In genomic region chr3:134666466-134666865, GRCh38 we compare ENCODE assay signal across 20 cellular contexts. TPM values are rescaled to one million over a fixed set of nuclear protein-coding genes. Genes with fewer than 3 reads are reported as not detected.
DNase-seq lines count a peak whose midpoint lies in the region; ATAC-seq, FAIRE-seq and TF ChIP-seq lines count a peak whose summit lies in the region.
"Had no signal": no experiment of that assay in that cellular context is flagged by ENCODE, and none has a peak within 500 bp of the region (broad histone marks: within the 10 kb centered on the region; RNA-seq: fewer than 3 reads in every experiment).

No MANE protein-coding gene starts in this region.

- peak; percentile 72 for DNase-seq in GM03348 (ENCODE audit: low spot score)
- DNase-seq in MG63, result peak; percentile 93
- peak; percentile 68 for DNase-seq in MCF 10A (ENCODE audit: unreplicated experiment)
- no peak for DNase-seq in neuronal stem cell (ENCODE audit: low spot score)
- no peak for DNase-seq in WTC11 (ENCODE audit: low spot score)
- DNase-seq in kidney, result no peak
- DNase-seq in posterior cingulate gyrus, result no peak
- DNase-seq: cerebellar nuclear complex; GF-D8; lower lobe of right lung; SIG-M5; stimulated activated CD4-positive, alpha-beta T cell treated with anti-CD3 and anti-CD28 coated beads, Interleukin-4, amount 100 ng/mL, for 24 hours; stimulated activated naive CD4-positive, alpha-beta T cell; uterus had no signal

- H3K14ac ChIP-seq in neuronal stem cell (ENCODE audit: low read length), result no peak overlapping the region

- no peak overlapping the region for H3K27ac ChIP-seq in neuronal stem cell (replicated peaks; ENCODE audit: low read length)
- no peak overlapping the region for H3K27ac ChIP-seq in kidney (ENCODE audit: low read depth in 2 of 2, low read length in 2 of 2)
- H3K27ac ChIP-seq: lower lobe of right lung, uterus had no signal

- TF ChIP-seq CTCF in MCF 10A (IDR thresholded peaks at IDR 0.05; ENCODE audit: unreplicated experiment) (no peak), WTC11 (IDR thresholded peaks at IDR 0.05) (no peak), kidney (IDR thresholded peaks at IDR 0.05; ENCODE audit: borderline replicate concordance, extremely low read depth, insufficient read depth) (no peak)

- no peak overlapping the region for H3K4me3 Mint-ChIP-seq in MCF 10A (ENCODE audit: unreplicated experiment)
- no peak overlapping the region for H3K4me3 Mint-ChIP-seq in WTC11
- H3K4me3 Mint-ChIP-seq: CD14-positive monocyte, nephron had no signal

- no CpG with 5 or more reads among the region's 4 CpGs for WGBS in neuronal stem cell (ENCODE audit: extremely low coverage in 2 of 2, insufficient read length in 2 of 2, insufficient replicate concordance in 1 of 2), 2 donors

- ATAC-seq in GM18517 (IDR thresholded peaks at IDR 0.05; ENCODE audit: unreplicated experiment) (no peak), WTC11 (no peak)
- ATAC-seq: K562, sciatic nerve had no signal

- intact Hi-C loops in MCF 10A (cut with micrococcal nuclease) (no loop called here), kidney (cut with DNase I) (no loop called here), posterior cingulate gyrus (cut with DNase I) (no loop called here)

- no peak overlapping the region for H3K4ac ChIP-seq in neuronal stem cell (ENCODE audit: low read length)

- H3K23ac ChIP-seq in neuronal stem cell (ENCODE audit: low read depth, low read length, poor library complexity), result no peak overlapping the region

- no peak overlapping the region for H3K4me2 ChIP-seq in neuronal stem cell (ENCODE audit: insufficient read depth, low read length, poor library complexity, severe bottlenecking)

- POLR2A ChIA-PET in MCF 10A (lab: Yijun Ruan, JAX), result no interaction called here
- POLR2A ChIA-PET in WTC11 (lab: Charles Lee), result no interaction called here

- CTCF ChIA-PET in MCF 10A (lab: Yijun Ruan, JAX) (no interaction called here), WTC11 (lab: Charles Lee) (interaction anchor here (0.8 to 3.3 kb wide), 2 partner anchors 11 to 65 kb away, joined by 3 to 15 read pairs; no protein-coding TSS in a partner anchor)

- peaks cover 5% of the 10 kb centered on the region for H3K4me1 Mint-ChIP-seq in MCF 10A (ENCODE audit: insufficient read depth, unreplicated experiment)
- peaks cover 3% of the 10 kb centered on the region; the same call in 1 of the 2 replicates for H3K4me1 Mint-ChIP-seq in WTC11
- H3K4me1 Mint-ChIP-seq: CD14-positive monocyte had no signal

- H3K36me3 ChIP-seq in MG63, result no peaks in the 10 kb centered on the region
- no peaks in the 10 kb centered on the region for H3K36me3 ChIP-seq in neuronal stem cell (replicated peaks in 1 of 2; ENCODE audit: control insufficient read depth in 2 of 2, insufficient read depth in 2 of 2, low read length in 2 of 2)
- H3K36me3 ChIP-seq in kidney (ENCODE audit: control insufficient read depth in 1 of 2, insufficient read depth in 2 of 2, low read length in 2 of 2), result no peaks in the 10 kb centered on the region
- H3K36me3 ChIP-seq: lower lobe of right lung, uterus had no signal

- BruUV-seq in MCF 10A (replicated peaks; lab: Mats Ljungman, UMichigan), result no TSS peak

- H2AFZ ChIP-seq in neuronal stem cell (ENCODE audit: low read length), result no peak overlapping the region

- no peak overlapping the region for H3K18ac ChIP-seq in neuronal stem cell (ENCODE audit: low read length)

- H2BK120ac ChIP-seq in neuronal stem cell (ENCODE audit: low read depth, low read length), result no peak overlapping the region

- no peak overlapping the region for H3K9ac ChIP-seq in neuronal stem cell (ENCODE audit: low read depth, low read length, poor library complexity)
- no peak overlapping the region for H3K9ac ChIP-seq in kidney (ENCODE audit: low read length in 2 of 2)

- H3K27me3 Mint-ChIP-seq in MCF 10A (ENCODE audit: insufficient read depth, unreplicated experiment) (peaks cover 11% of the 10 kb centered on the region), WTC11 (ENCODE audit: low read depth) (peaks cover 6% of the 10 kb centered on the region; the same call in 1 of the 2 replicates)

- H3K9me3 ChIP-seq in MG63, result no peaks in the 10 kb centered on the region
- H3K9me3 ChIP-seq in neuronal stem cell (replicated peaks in 1 of 2; ENCODE audit: control insufficient read depth in 2 of 2, insufficient read depth in 1 of 2, low read depth in 1 of 2, low read length in 2 of 2), result no peaks in the 10 kb centered on the region
- H3K9me3 ChIP-seq in kidney (ENCODE audit: control insufficient read depth in 1 of 2, low read length in 2 of 2), result no peaks in the 10 kb centered on the region
- H3K9me3 ChIP-seq: lower lobe of right lung, uterus had no signal

- H3K9me3 Mint-ChIP-seq in MCF 10A (ENCODE audit: unreplicated experiment) (peaks cover 3% of the 10 kb centered on the region), WTC11 (no peaks in the 10 kb centered on the region)

- H3K79me1 ChIP-seq in neuronal stem cell (ENCODE audit: low read depth, low read length), result no peaks in the 10 kb centered on the region

- no peaks in the 10 kb centered on the region for H3K36me3 Mint-ChIP-seq in MCF 10A (ENCODE audit: insufficient read depth, unreplicated experiment)
- H3K36me3 Mint-ChIP-seq in WTC11, result no peaks in the 10 kb centered on the region
- H3K36me3 Mint-ChIP-seq: CD14-positive monocyte had no signal

- peak overlapping the region; percentile 1 for H2BK5ac ChIP-seq in neuronal stem cell (ENCODE audit: low read length)

- no peak overlapping the region for H4K8ac ChIP-seq in neuronal stem cell (ENCODE audit: low read depth, low read length)

- H3K27me3 ChIP-seq in MG63, result no peaks in the 10 kb centered on the region
- no peaks in the 10 kb centered on the region for H3K27me3 ChIP-seq in neuronal stem cell (ENCODE audit: control insufficient read depth in 3 of 3, insufficient read depth in 3 of 3, low read depth in 1 of 3, low read length in 3 of 3)
- H3K27me3 ChIP-seq: uterus had no signal

- H3K27ac Mint-ChIP-seq in MCF 10A (ENCODE audit: low read depth, unreplicated experiment), result no peak overlapping the region
- no peak overlapping the region for H3K27ac Mint-ChIP-seq in WTC11
- H3K27ac Mint-ChIP-seq: CD14-positive monocyte had no signal

- no peak overlapping the region for H4K91ac ChIP-seq in neuronal stem cell (ENCODE audit: low read depth, low read length, poor library complexity)

- H2BK12ac ChIP-seq in neuronal stem cell (ENCODE audit: low read length), result no peak overlapping the region

- FAIRE-seq in kidney (lab: Jason Lieb, UNC), result no peak
- FAIRE-seq: K562 had no signal

- no peak overlapping the region for H2AK5ac ChIP-seq in neuronal stem cell (ENCODE audit: low read depth, low read length)

- H3K4me3 ChIP-seq in MG63 (no peak overlapping the region), neuronal stem cell (ENCODE audit: low read length in 2 of 2) (no peak overlapping the region), kidney (ENCODE audit: low read length in 2 of 2) (no peak overlapping the region)
- H3K4me3 ChIP-seq: K562, lower lobe of right lung, uterus had no signal

- H3K4me1 ChIP-seq in neuronal stem cell (ENCODE audit: control insufficient read depth in 2 of 2, insufficient read depth in 1 of 2, low read depth in 1 of 2, low read length in 2 of 2), result peaks cover 0 to 8% of the 10 kb centered on the region in 2 donors
- H3K4me1 ChIP-seq in kidney (ENCODE audit: control insufficient read depth in 1 of 2, insufficient read depth in 1 of 2, low read depth in 1 of 2, low read length in 2 of 2), result peaks cover 0 to 3% of the 10 kb centered on the region in 2 donors
- H3K4me1 ChIP-seq: lower lobe of right lung, uterus had no signal

- H2BK15ac ChIP-seq in neuronal stem cell (ENCODE audit: low read length), result no peak overlapping the region

TF ChIP-seq in WTC11, 78 proteins besides CTCF, POLR2A, EP300 and RAD21 (continues in another document):
- TF ChIP-seq ZNF396 (CRISPR knock-in tag; IDR thresholded peaks at IDR 0.05; ENCODE audit: borderline replicate concordance) (no peak), ZNF416 (CRISPR knock-in tag; IDR thresholded peaks at IDR 0.05) (no peak), MYBL2 (CRISPR knock-in tag; IDR thresholded peaks at IDR 0.05) (no peak), JUN (CRISPR knock-in tag; IDR thresholded peaks at IDR 0.05) (no peak), RELA (CRISPR knock-in tag; IDR thresholded peaks at IDR 0.05; ENCODE audit: borderline replicate concordance) (no peak), NFATC4 (CRISPR knock-in tag; IDR thresholded peaks at IDR 0.05) (no peak)
- TF ChIP-seq, protein P1, sequence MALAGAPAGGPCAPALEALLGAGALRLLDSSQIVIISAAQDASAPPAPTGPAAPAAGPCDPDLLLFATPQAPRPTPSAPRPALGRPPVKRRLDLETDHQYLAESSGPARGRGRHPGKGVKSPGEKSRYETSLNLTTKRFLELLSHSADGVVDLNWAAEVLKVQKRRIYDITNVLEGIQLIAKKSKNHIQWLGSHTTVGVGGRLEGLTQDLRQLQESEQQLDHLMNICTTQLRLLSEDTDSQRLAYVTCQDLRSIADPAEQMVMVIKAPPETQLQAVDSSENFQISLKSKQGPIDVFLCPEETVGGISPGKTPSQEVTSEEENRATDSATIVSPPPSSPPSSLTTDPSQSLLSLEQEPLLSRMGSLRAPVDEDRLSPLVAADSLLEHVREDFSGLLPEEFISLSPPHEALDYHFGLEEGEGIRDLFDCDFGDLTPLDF (CRISPR knock-in tag; IDR thresholded peaks at IDR 0.05), result no peak

RNA-seq across cellular contexts. Expression of gene KY, which starts 15.6 kb away (rescaled TPM):
- 1.1 TPM in 1 of 2 replicates, not detected in the other for total RNA-seq in MG63 (2014; rRNA removed; shearing (Covaris generic); ENCODE audit: low replicate concordance)
- not detected in 2 replicates for total RNA-seq in MCF 10A (2022)
- polyA plus RNA-seq in neuronal stem cell (2013, experiment 1 of 2), result 0.04 TPM
- polyA plus RNA-seq in neuronal stem cell (2013, experiment 2 of 2), result 0.03 TPM
- total RNA-seq in WTC11 (2021), result not detected in 3 replicates
- total RNA-seq in kidney, result 0.50 TPM
- polyA plus RNA-seq in kidney (ENCODE audit: insufficient read depth, low read depth, low replicate concordance), result 0.69 TPM
- total RNA-seq: activated CD8-positive, alpha-beta memory T cell treated with anti-CD3 and anti-CD28 coated beads for 36 hours; K562 had no signal
- polyA plus RNA-seq: K562 had no signal

Comparison
In these comparisons a context has a peak if more than half of its experiments do, and no peak if none do; other contexts are left out.
1. DNase-seq: peak in GM03348 (single experiment), MG63 (single experiment) and MCF 10A (single experiment); none in neuronal stem cell (single experiment), WTC11 (single experiment), kidney (single experiment) and posterior cingulate gyrus (0 of 10).